ENCODE assay signal across 17 cellular contexts in the genomic region with DNA sequence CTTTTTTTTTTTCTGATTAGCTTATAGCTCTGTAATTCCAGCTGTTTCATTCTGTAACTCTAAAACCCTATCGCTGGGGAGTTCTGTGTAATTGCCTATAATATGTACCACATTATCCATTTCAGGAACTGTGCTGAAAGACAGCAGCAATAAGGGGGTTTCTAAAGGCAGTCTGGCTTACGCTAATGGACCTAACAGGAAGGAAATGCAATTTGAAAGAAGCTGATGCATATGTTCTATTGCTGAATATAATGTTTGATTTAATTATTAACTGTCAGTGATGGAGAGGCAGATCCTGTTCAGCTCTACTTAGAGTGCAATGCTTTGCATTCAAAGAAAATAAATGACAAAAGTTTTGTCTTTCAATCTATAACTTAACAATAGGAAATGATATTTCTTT.
A peak's percentile ranks its signal among the peaks of the same experiment; 100 is the strongest.
DNase-seq lines count a peak whose midpoint lies in the region; ATAC-seq and TF ChIP-seq lines count a peak whose summit lies in the region.
"Had no signal": no experiment of that assay in that cellular context is flagged by ENCODE, and none has a peak within 500 bp of the region (broad histone marks: within the 10 kb centered on the region; RNA-seq: fewer than 3 reads in every experiment).

No MANE protein-coding gene starts in this region.

- POLR2A ChIA-PET in CD4-positive, alpha-beta T cell (lab: Charles Lee): no interaction called here

- no peaks in the 10 kb centered on the region for H3K9me3 Mint-ChIP-seq in CD4-positive, alpha-beta T cell
- H3K9me3 Mint-ChIP-seq: memory B cell had no signal

- no peak overlapping the region for H3K27ac Mint-ChIP-seq in CD4-positive, alpha-beta T cell
- H3K27ac Mint-ChIP-seq: activated naive CD8-positive, alpha-beta T cell treated with anti-CD3 and anti-CD28 coated beads, Interleukin-2, amount 50 U/mL, for 24 hours; dendritic cell treated with granulocyte-macrophage colony-stimulating factor and Interleukin-4, amounts not matched to agents 40 ng/mL and 50 ng/mL, for 4 days; memory B cell; naive thymus-derived CD8-positive, alpha-beta T cell had no signal

- ATAC-seq in GM18517 (IDR thresholded peaks at IDR 0.05; ENCODE audit: unreplicated experiment) (peak; percentile 49), GM21528 (IDR thresholded peaks at IDR 0.05; ENCODE audit: low FRiP score, unreplicated experiment) (peak; percentile 58), SK-N-SH treated with all-trans-retinoic acid at 6 μM for 48 hours (peak; percentile 80)
- no peak for ATAC-seq in CD4-positive, alpha-beta T cell (ENCODE audit: poor library complexity)
- ATAC-seq: activated naive CD8-positive, alpha-beta T cell treated with anti-CD3 and anti-CD28 coated beads, Interleukin-2, amount 50 U/mL, for 24 hours; foreskin keratinocyte; naive thymus-derived CD8-positive, alpha-beta T cell had no signal

- intact Hi-C loops in CD4-positive, alpha-beta T cell (cut with DNase I, micrococcal nuclease): no loop called here

- H3K9me3 ChIP-seq in CD4-positive, alpha-beta T cell (ENCODE audit: control insufficient read depth, low read length): no peaks in the 10 kb centered on the region
- H3K9me3 ChIP-seq: breast epithelium, SJSA1 had no signal

- CTCF ChIA-PET in CD4-positive, alpha-beta T cell (lab: Charles Lee): no interaction called here

- no peak for TF ChIP-seq CTCF in CD4-positive, alpha-beta T cell (IDR thresholded peaks at IDR 0.05)

- H3K4me1 Mint-ChIP-seq in CD4-positive, alpha-beta T cell (ENCODE audit: low read depth): no peaks in the 10 kb centered on the region
- H3K4me1 Mint-ChIP-seq: activated naive CD8-positive, alpha-beta T cell treated with anti-CD3 and anti-CD28 coated beads, Interleukin-2, amount 50 U/mL, for 24 hours; memory B cell; naive thymus-derived CD8-positive, alpha-beta T cell had no signal

- H3K27me3 ChIP-seq in CD4-positive, alpha-beta T cell (ENCODE audit: control insufficient read depth, insufficient read depth, low read length): no peaks in the 10 kb centered on the region
- H3K27me3 ChIP-seq: breast epithelium, foreskin keratinocyte, SJSA1 had no signal

- DNase-seq in NCI-H1105 (lab: John Stamatoyannopoulos, UW) (peak; percentile 38), ureter (ENCODE audit: low spot score) (no peak), amniotic stem cell (lab: John Stamatoyannopoulos, UW) (no peak), NCI-H2107 treated with DMSO at 0.1 percent for 48 hours (lab: John Stamatoyannopoulos, UW; ENCODE audit: unreplicated experiment) (no peak)
- DNase-seq in CD4-positive, alpha-beta T cell: no peak
- DNase-seq: activated naive CD8-positive, alpha-beta T cell treated with anti-CD3 and anti-CD28 coated beads, Interleukin-2, amount 50 U/mL, for 24 hours; foreskin keratinocyte; kidney glomerular epithelial cell; naive thymus-derived CD8-positive, alpha-beta T cell; T1000 had no signal

- H3K27ac ChIP-seq in CD4-positive, alpha-beta T cell (ENCODE audit: low read depth, low read length): no peak overlapping the region
- H3K27ac ChIP-seq: breast epithelium, foreskin keratinocyte, SJSA1 had no signal

- H3K27me3 Mint-ChIP-seq in CD4-positive, alpha-beta T cell: peaks cover 6% of the 10 kb centered on the region
- H3K27me3 Mint-ChIP-seq: activated naive CD8-positive, alpha-beta T cell treated with anti-CD3 and anti-CD28 coated beads, Interleukin-2, amount 50 U/mL, for 24 hours; dendritic cell treated with granulocyte-macrophage colony-stimulating factor and Interleukin-4, amounts not matched to agents 40 ng/mL and 50 ng/mL, for 4 days; memory B cell had no signal

- no peak overlapping the region for H3K4me3 Mint-ChIP-seq in CD4-positive, alpha-beta T cell
- H3K4me3 Mint-ChIP-seq: activated naive CD8-positive, alpha-beta T cell treated with anti-CD3 and anti-CD28 coated beads, Interleukin-2, amount 50 U/mL, for 24 hours; dendritic cell treated with granulocyte-macrophage colony-stimulating factor and Interleukin-4, amounts not matched to agents 40 ng/mL and 50 ng/mL, for 4 days; memory B cell; naive thymus-derived CD8-positive, alpha-beta T cell had no signal

- no peaks in the 10 kb centered on the region for H3K36me3 Mint-ChIP-seq in CD4-positive, alpha-beta T cell (ENCODE audit: low read depth)
- H3K36me3 Mint-ChIP-seq: memory B cell; naive thymus-derived CD8-positive, alpha-beta T cell had no signal

TF ChIP-seq in SK-N-SH treated with all-trans-retinoic acid at 6 μM for 48 hours, 23 proteins besides CTCF, POLR2A, EP300 and RAD21 (continues in another document):
- TF ChIP-seq ISL1 (CRISPR knock-in tag; IDR thresholded peaks at IDR 0.05) (peak; percentile 70), TCF4 (CRISPR knock-in tag; IDR thresholded peaks at IDR 0.05; ENCODE audit: borderline replicate concordance) (peak; percentile 91), RARB (CRISPR knock-in tag; IDR thresholded peaks at IDR 0.05) (no peak), OSR1 (CRISPR knock-in tag; IDR thresholded peaks at IDR 0.05) (no peak), ZNF565 (CRISPR knock-in tag; conservative IDR thresholded peaks at IDR 0.05; ENCODE audit: low read depth) (no peak), GLIS3 (CRISPR knock-in tag; IDR thresholded peaks at IDR 0.05) (no peak), ZNF70 (CRISPR knock-in tag; IDR thresholded peaks at IDR 0.05) (peak; percentile 58), ZFP3 (CRISPR knock-in tag; IDR thresholded peaks at IDR 0.05) (no peak), CSDC2 (CRISPR knock-in tag; IDR thresholded peaks at IDR 0.05) (no peak)
- TF ChIP-seq, protein P1, sequence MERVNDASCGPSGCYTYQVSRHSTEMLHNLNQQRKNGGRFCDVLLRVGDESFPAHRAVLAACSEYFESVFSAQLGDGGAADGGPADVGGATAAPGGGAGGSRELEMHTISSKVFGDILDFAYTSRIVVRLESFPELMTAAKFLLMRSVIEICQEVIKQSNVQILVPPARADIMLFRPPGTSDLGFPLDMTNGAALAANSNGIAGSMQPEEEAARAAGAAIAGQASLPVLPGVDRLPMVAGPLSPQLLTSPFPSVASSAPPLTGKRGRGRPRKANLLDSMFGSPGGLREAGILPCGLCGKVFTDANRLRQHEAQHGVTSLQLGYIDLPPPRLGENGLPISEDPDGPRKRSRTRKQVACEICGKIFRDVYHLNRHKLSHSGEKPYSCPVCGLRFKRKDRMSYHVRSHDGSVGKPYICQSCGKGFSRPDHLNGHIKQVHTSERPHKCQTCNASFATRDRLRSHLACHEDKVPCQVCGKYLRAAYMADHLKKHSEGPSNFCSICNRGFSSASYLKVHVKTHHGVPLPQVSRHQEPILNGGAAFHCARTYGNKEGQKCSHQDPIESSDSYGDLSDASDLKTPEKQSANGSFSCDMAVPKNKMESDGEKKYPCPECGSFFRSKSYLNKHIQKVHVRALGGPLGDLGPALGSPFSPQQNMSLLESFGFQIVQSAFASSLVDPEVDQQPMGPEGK (CRISPR knock-in tag; IDR thresholded peaks at IDR 0.05; ENCODE audit: borderline replicate concordance): no peak
- TF ChIP-seq, protein P2, sequence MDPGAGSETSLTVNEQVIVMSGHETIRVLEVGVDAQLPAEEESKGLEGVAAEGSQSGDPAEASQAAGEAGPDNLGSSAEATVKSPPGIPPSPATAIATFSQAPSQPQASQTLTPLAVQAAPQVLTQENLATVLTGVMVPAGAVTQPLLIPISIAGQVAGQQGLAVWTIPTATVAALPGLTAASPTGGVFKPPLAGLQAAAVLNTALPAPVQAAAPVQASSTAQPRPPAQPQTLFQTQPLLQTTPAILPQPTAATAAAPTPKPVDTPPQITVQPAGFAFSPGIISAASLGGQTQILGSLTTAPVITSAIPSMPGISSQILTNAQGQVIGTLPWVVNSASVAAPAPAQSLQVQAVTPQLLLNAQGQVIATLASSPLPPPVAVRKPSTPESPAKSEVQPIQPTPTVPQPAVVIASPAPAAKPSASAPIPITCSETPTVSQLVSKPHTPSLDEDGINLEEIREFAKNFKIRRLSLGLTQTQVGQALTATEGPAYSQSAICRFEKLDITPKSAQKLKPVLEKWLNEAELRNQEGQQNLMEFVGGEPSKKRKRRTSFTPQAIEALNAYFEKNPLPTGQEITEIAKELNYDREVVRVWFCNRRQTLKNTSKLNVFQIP (CRISPR knock-in tag; IDR thresholded peaks at IDR 0.05; ENCODE audit: borderline replicate concordance, low read depth): no peak
- TF ChIP-seq, protein P3, sequence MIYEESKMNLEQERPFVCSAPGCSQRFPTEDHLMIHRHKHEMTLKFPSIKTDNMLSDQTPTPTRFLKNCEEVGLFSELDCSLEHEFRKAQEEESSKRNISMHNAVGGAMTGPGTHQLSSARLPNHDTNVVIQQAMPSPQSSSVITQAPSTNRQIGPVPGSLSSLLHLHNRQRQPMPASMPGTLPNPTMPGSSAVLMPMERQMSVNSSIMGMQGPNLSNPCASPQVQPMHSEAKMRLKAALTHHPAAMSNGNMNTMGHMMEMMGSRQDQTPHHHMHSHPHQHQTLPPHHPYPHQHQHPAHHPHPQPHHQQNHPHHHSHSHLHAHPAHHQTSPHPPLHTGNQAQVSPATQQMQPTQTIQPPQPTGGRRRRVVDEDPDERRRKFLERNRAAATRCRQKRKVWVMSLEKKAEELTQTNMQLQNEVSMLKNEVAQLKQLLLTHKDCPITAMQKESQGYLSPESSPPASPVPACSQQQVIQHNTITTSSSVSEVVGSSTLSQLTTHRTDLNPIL (CRISPR knock-in tag; IDR thresholded peaks at IDR 0.05; ENCODE audit: low read depth): no peak
- TF ChIP-seq, protein P4, sequence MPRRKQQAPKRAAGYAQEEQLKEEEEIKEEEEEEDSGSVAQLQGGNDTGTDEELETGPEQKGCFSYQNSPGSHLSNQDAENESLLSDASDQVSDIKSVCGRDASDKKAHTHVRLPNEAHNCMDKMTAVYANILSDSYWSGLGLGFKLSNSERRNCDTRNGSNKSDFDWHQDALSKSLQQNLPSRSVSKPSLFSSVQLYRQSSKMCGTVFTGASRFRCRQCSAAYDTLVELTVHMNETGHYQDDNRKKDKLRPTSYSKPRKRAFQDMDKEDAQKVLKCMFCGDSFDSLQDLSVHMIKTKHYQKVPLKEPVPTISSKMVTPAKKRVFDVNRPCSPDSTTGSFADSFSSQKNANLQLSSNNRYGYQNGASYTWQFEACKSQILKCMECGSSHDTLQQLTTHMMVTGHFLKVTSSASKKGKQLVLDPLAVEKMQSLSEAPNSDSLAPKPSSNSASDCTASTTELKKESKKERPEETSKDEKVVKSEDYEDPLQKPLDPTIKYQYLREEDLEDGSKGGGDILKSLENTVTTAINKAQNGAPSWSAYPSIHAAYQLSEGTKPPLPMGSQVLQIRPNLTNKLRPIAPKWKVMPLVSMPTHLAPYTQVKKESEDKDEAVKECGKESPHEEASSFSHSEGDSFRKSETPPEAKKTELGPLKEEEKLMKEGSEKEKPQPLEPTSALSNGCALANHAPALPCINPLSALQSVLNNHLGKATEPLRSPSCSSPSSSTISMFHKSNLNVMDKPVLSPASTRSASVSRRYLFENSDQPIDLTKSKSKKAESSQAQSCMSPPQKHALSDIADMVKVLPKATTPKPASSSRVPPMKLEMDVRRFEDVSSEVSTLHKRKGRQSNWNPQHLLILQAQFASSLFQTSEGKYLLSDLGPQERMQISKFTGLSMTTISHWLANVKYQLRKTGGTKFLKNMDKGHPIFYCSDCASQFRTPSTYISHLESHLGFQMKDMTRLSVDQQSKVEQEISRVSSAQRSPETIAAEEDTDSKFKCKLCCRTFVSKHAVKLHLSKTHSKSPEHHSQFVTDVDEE (CRISPR knock-in tag; IDR thresholded peaks at IDR 0.05): peak; percentile 75
